Comparison of ENCODE assay signal across 23 cellular contexts in the genomic region with DNA sequence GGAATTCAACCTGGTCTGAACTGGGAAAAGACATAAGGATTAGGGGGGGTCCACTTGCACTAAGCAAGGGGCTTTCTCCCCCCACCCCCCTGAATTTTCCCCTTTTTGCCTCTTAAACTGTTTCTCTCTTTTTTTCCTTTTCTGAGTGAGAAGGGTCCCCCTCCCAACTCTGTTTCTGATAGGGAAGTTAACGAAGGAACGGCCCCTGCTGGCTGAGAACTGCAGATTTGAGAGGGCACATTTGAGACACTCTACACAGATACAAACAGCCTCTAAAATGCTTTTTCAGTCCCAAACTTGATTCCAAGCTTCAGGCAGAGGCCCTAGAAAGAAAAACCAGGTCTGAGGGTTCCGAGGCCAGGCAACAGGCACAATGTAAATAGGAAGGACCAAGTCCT.
A peak's percentile ranks its signal among the peaks of the same experiment; 100 is the strongest.
DNase-seq lines count a peak whose midpoint lies in the region; ATAC-seq, FAIRE-seq and TF ChIP-seq lines count a peak whose summit lies in the region.
"Had no signal": no experiment of that assay in that cellular context is flagged by ENCODE, and none has a peak within 500 bp of the region (broad histone marks: within the 10 kb centered on the region; RNA-seq: fewer than 3 reads in every experiment).

No MANE protein-coding gene starts in this region.

- DNase-seq in DMS 273 (lab: John Stamatoyannopoulos, UW; ENCODE audit: unreplicated experiment) (peak; percentile 39), DMS 273 treated with DMSO at 0.1 percent for 48 hours (lab: John Stamatoyannopoulos, UW) (no peak), GM23338 (ENCODE audit: low spot score) (no peak), GM12878 (ENCODE audit: low read depth, low spot score) (no peak), natural killer cell (no peak), OCI-LY7 (ENCODE audit: low spot score) (no peak), GM20000 (ENCODE audit: low spot score) (no peak), NCI-H1105 (lab: John Stamatoyannopoulos, UW) (no peak)
- DNase-seq: activated gamma-delta T cell treated with Interleukin-2 at 50 U/mL for 16 hours; C1 segment of cervical spinal cord; DMS79; GM23248; heart left ventricle; lower lobe of right lung; NCI-H146; NCI-H345; NK-92 treated with Interleukin-12 subunit alpha and Interleukin-12 subunit beta, amount 100 ng/mL, for 24 hours; psoas muscle; RPMI8226; small intestine; stimulated activated CD4-positive, alpha-beta T cell treated with anti-CD3 and anti-CD28 coated beads, Interleukin-4, amount 100 ng/mL, for 24 hours had no signal

- FAIRE-seq in GM12878 (lab: Jason Lieb, UNC): no peak
- FAIRE-seq: GM18507, small intestine had no signal

- CTCF ChIA-PET in GM12878 (lab: Yijun Ruan, JAX): no interaction called here
- CTCF ChIA-PET in OCI-LY7 (lab: Charles Lee; ENCODE audit: unreplicated experiment): no interaction called here

- H3K4me3 ChIP-seq in GM23338 (peak overlapping the region; percentile 8; the same call in 1 of the 2 replicates), GM12878 (no peak overlapping the region), OCI-LY7 (ENCODE audit: low read depth, low read length, poor library complexity, severe bottlenecking) (no peak overlapping the region)
- H3K4me3 ChIP-seq: GM23248, heart left ventricle, lower lobe of right lung, psoas muscle had no signal

- RAD21 ChIA-PET in GM12878 (lab: Charles Lee; ENCODE audit: unreplicated experiment): no interaction called here

- WGBS in GM12878 (ENCODE audit: insufficient coverage, insufficient replicate concordance, low lambda C conversion rate, missing lambda C conversion rate): 95% methylated on average over 3 of the region's 3 CpGs

- in situ Hi-C loops in GM12878 (cut with MboI): no loop called here

- TF ChIP-seq EP300 in GM12878 (IDR thresholded peaks at IDR 0.05; ENCODE audit: borderline replicate concordance in 1 of 2, control insufficient read depth in 1 of 2, low read depth in 2 of 2, low read length in 2 of 2): no peak

- H3K36me3 ChIP-seq in GM23338 (ENCODE audit: insufficient read depth): no peaks in the 10 kb centered on the region
- no peaks in the 10 kb centered on the region; a peak in 1 of 4 replicates for H3K36me3 ChIP-seq in GM12878 (ENCODE audit: control insufficient read depth in 2 of 2, insufficient read depth in 2 of 2, low read length in 1 of 2)
- H3K36me3 ChIP-seq in OCI-LY7 (ENCODE audit: insufficient read depth, low read length): no peaks in the 10 kb centered on the region
- H3K36me3 ChIP-seq: heart left ventricle, lower lobe of right lung had no signal

- H3K27ac Mint-ChIP-seq in GM23338: peak overlapping the region; percentile 23; the same call in 1 of the 2 replicates
- peak overlapping the region; percentile 59 for H3K27ac Mint-ChIP-seq in natural killer cell

- H4K20me1 ChIP-seq in GM23338 (replicated peaks; ENCODE audit: insufficient read depth): peaks cover 96% of the 10 kb centered on the region
- no peaks in the 10 kb centered on the region for H4K20me1 ChIP-seq in GM12878 (ENCODE audit: control insufficient read depth, insufficient read depth)
- H4K20me1 ChIP-seq in OCI-LY7 (ENCODE audit: insufficient read depth, low read length): peaks cover 12% of the 10 kb centered on the region; the same call in 1 of the 2 replicates

- H3K4me3 Mint-ChIP-seq in GM23338 (peak overlapping the region; percentile 25; the same call in 1 of the 3 replicates), natural killer cell (peak overlapping the region; percentile 7)

- H3K9me3 ChIP-seq in GM12878 (replicated peaks; ENCODE audit: control insufficient read depth, insufficient read depth, low read length): no peaks in the 10 kb centered on the region
- H3K9me3 ChIP-seq in OCI-LY7 (ENCODE audit: low read length): no peaks in the 10 kb centered on the region
- H3K9me3 ChIP-seq: heart left ventricle, lower lobe of right lung, psoas muscle had no signal

- peak overlapping the region; percentile 77 for H3K27ac ChIP-seq in GM23338 (ENCODE audit: low read depth)
- no peak overlapping the region for H3K27ac ChIP-seq in GM12878 (ENCODE audit: control insufficient read depth, insufficient read depth)
- H3K27ac ChIP-seq in OCI-LY7 (ENCODE audit: low read depth, low read length, poor library complexity, severe bottlenecking): no peak overlapping the region
- H3K27ac ChIP-seq: 22Rv1, GM23248, lower lobe of right lung, psoas muscle had no signal

- BruUV-seq in GM12878 (replicated peaks; lab: Mats Ljungman, UMichigan) (no TSS peak), OCI-LY7 (replicated peaks; lab: Mats Ljungman, UMichigan) (no TSS peak)

- H3K4me1 ChIP-seq in GM23338 (ENCODE audit: insufficient read depth) (peaks cover 97% of the 10 kb centered on the region), GM12878 (ENCODE audit: control insufficient read depth, insufficient read depth, low read length) (peaks cover 60% of the 10 kb centered on the region), OCI-LY7 (ENCODE audit: insufficient read depth, low read length, poor library complexity, severe bottlenecking) (peaks cover 39% of the 10 kb centered on the region)

- H3K9ac ChIP-seq in GM12878 (ENCODE audit: control insufficient read depth, insufficient read depth, low read length): no peak overlapping the region; the same call in 1 of the 2 replicates
- H3K9ac ChIP-seq: GM23248 had no signal

- ATAC-seq in GM23338: peak; percentile 7
- ATAC-seq in GM12878: no peak
- no peak for ATAC-seq in natural killer cell
- ATAC-seq: heart left ventricle, lower lobe of right lung, psoas muscle had no signal

- H3K79me2 ChIP-seq in GM23338 (replicated peaks; ENCODE audit: insufficient read depth): peaks cover 100% of the 10 kb centered on the region
- peaks cover 93% of the 10 kb centered on the region for H3K79me2 ChIP-seq in GM12878 (ENCODE audit: control insufficient read depth, insufficient read depth, low read length)
- H3K79me2 ChIP-seq in OCI-LY7 (ENCODE audit: insufficient read depth, low read depth, low read length): peaks cover 19% of the 10 kb centered on the region; the same call in 1 of the 2 replicates

- H3F3A ChIP-seq in GM23338 (replicated peaks; ENCODE audit: low read depth): peaks cover 41% of the 10 kb centered on the region

- no peaks in the 10 kb centered on the region for H3K9me2 ChIP-seq in GM23338 (ENCODE audit: insufficient read depth)
- no peaks in the 10 kb centered on the region for H3K9me2 ChIP-seq in OCI-LY7 (ENCODE audit: insufficient read depth, low read length)

- TF ChIP-seq POLR2A in GM12878 (IDR thresholded peaks at IDR 0.05; ENCODE audit: low read depth, low read length): no peak

- SMC1A ChIA-PET in GM12878 (lab: Charles Lee; ENCODE audit: uncharacterized antibody, unreplicated experiment): interaction anchor here (0.6 to 1.7 kb wide), 5 partner anchors 8 to 119 kb away, joined by 3 to 6 read pairs (median 4); no protein-coding TSS in a partner anchor

- TF ChIP-seq RAD21 in GM12878 (IDR thresholded peaks at IDR 0.05; ENCODE audit: insufficient read depth, low read depth, low read length): peak; percentile 47; the same call in 1 of the 2 replicates

- H2AFZ ChIP-seq in GM23338 (no peak overlapping the region), GM12878 (ENCODE audit: control insufficient read depth, low read depth, low read length) (no peak overlapping the region), OCI-LY7 (ENCODE audit: low read length) (no peak overlapping the region)
- H2AFZ ChIP-seq: GM23248 had no signal

- intact Hi-C loops in GM12878 (cut with micrococcal nuclease; ENCODE audit: unreplicated experiment) (no loop called here), natural killer cell (cut with micrococcal nuclease) (no loop called here), OCI-LY7 (cut with micrococcal nuclease; ENCODE audit: unreplicated experiment) (no loop called here)

- TF ChIP-seq CTCF in GM23338 (conservative IDR thresholded peaks at IDR 0.05; ENCODE audit: low read depth in 2 of 2): peak in 1 of 2 experiments; percentile 21; a peak in 1 of 4 replicates
- 0 out of 6 replicates have a peak, but pooled peaks of 1 of the 3 experiments have one; percentile 10 for TF ChIP-seq CTCF in GM12878 (IDR thresholded peaks at IDR 0.05 in 2 of 3, conservative IDR thresholded peaks at IDR 0.05 in 1 of 3; ENCODE audit: control insufficient read depth in 2 of 3, extremely low read depth in 1 of 3, insufficient read depth in 1 of 3, low read depth in 3 of 3, low read length in 3 of 3)
- no peak for TF ChIP-seq CTCF in natural killer cell (IDR thresholded peaks at IDR 0.05)
- TF ChIP-seq CTCF in OCI-LY7 (conservative IDR thresholded peaks at IDR 0.05; ENCODE audit: low read length): no peak
- TF ChIP-seq CTCF in GM20000 (IDR thresholded peaks at IDR 0.05; ENCODE audit: extremely low read depth, missing control alignments): no peak

- POLR2A ChIA-PET in GM12878 (lab: Charles Lee) (no interaction called here), OCI-LY7 (lab: Charles Lee) (no interaction called here)

- H3K36me3 Mint-ChIP-seq in GM23338 (ENCODE audit: low read depth): peaks cover 7% of the 10 kb centered on the region; the same call in 2 of the 3 replicates
- no peaks in the 10 kb centered on the region for H3K36me3 Mint-ChIP-seq in natural killer cell

- H3K27me3 Mint-ChIP-seq in GM23338 (ENCODE audit: insufficient read depth, low read depth, poor library complexity): peaks cover 24% of the 10 kb centered on the region
- no peaks in the 10 kb centered on the region for H3K27me3 Mint-ChIP-seq in natural killer cell (ENCODE audit: low read depth in 2 of 2)

- H3K27me3 ChIP-seq in GM23338 (ENCODE audit: insufficient read depth) (no peaks in the 10 kb centered on the region), GM12878 (replicated peaks in 1 of 2; ENCODE audit: control insufficient read depth in 2 of 2, insufficient read depth in 2 of 2, low read length in 1 of 2) (no peaks in the 10 kb centered on the region)
- H3K27me3 ChIP-seq: heart left ventricle had no signal

- peaks cover 87% of the 10 kb centered on the region for H3K4me1 Mint-ChIP-seq in GM23338
- peaks cover 80 to 84% of the 10 kb centered on the region in 2 donors for H3K4me1 Mint-ChIP-seq in natural killer cell

- H3K9me3 Mint-ChIP-seq in GM23338 (no peaks in the 10 kb centered on the region; the same call in 2 of the 3 replicates), natural killer cell (no peaks in the 10 kb centered on the region)

- H3K4me2 ChIP-seq in GM23338 (peak overlapping the region; percentile 47; the same call in 1 of the 2 replicates), GM12878 (ENCODE audit: control insufficient read depth, insufficient read depth) (peak overlapping the region; percentile 69), OCI-LY7 (ENCODE audit: low read length) (no peak overlapping the region)

TF ChIP-seq in GM23338, 12 proteins besides CTCF, POLR2A, EP300 and RAD21 (continues in another document):
- no peak for TF ChIP-seq ZNF331 (CRISPR knock-in tag; IDR thresholded peaks at IDR 0.05; ENCODE audit: low read depth)
- TF ChIP-seq EZH2phosphoT487 (IDR thresholded peaks at IDR 0.05; ENCODE audit: unreplicated experiment): no peak
- no peak for TF ChIP-seq STAT1 (IDR thresholded peaks at IDR 0.05; ENCODE audit: unreplicated experiment)

TF ChIP-seq in GM12878, 131 proteins besides CTCF, POLR2A, EP300 and RAD21 (continues in another document):
- TF ChIP-seq ESRRA (IDR thresholded peaks at IDR 0.05; ENCODE audit: low read length): no peak
- TF ChIP-seq SUZ12 (IDR thresholded peaks at IDR 0.05; ENCODE audit: unreplicated experiment): no peak
